In the genomic region with DNA sequence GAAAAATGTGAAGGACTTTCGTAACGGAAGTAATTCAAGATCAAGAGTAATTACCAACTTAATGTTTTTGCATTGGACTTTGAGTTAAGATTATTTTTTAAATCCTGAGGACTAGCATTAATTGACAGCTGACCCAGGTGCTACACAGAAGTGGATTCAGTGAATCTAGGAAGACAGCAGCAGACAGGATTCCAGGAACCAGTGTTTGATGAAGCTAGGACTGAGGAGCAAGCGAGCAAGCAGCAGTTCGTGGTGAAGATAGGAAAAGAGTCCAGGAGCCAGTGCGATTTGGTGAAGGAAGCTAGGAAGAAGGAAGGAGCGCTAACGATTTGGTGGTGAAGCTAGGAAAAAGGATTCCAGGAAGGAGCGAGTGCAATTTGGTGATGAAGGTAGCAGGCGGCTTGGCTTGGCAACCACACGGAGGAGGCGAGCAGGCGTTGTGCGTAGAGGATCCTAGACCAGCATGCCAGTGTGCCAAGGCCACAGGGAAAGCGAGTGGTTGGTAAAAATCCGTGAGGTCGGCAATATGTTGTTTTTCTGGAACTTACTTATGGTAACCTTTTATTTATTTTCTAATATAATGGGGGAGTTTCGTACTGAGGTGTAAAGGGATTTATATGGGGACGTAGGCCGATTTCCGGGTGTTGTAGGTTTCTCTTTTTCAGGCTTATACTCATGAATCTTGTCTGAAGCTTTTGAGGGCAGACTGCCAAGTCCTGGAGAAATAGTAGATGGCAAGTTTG, we compare ENCODE assay signal across 8 cellular contexts. TPM values are rescaled to one million over a fixed set of nuclear protein-coding genes. Genes with fewer than 3 reads are reported as not detected.
DNase-seq lines count a peak whose midpoint lies in the region; ATAC-seq and TF ChIP-seq lines count a peak whose summit lies in the region.

No MANE protein-coding gene starts in this region.

- ATAC-seq in omental fat pad (ENCODE audit: low FRiP score) = no peak
- ATAC-seq in GM21576 (IDR thresholded peaks at IDR 0.05; ENCODE audit: unreplicated experiment) = no peak
- ATAC-seq in GM19397 (IDR thresholded peaks at IDR 0.05; ENCODE audit: unreplicated experiment) = no peak

- TF ChIP-seq CTCF in BJ (IDR thresholded peaks at IDR 0.05; ENCODE audit: insufficient read depth, low read depth, low read length) = no peak
- TF ChIP-seq CTCF in SU-DHL-6 (IDR thresholded peaks at IDR 0.05; ENCODE audit: insufficient read depth, low read length, poor library complexity, severe bottlenecking) = no peak
- TF ChIP-seq CTCF in esophagus squamous epithelium (IDR thresholded peaks at IDR 0.05) = peak in 1 of 6 experiments; percentile 21
- TF ChIP-seq CTCF in omental fat pad (IDR thresholded peaks at IDR 0.05) = no peak

- H3K27ac ChIP-seq in SU-DHL-6 (ENCODE audit: low read depth, low read length) (peak overlapping the region; percentile 98), esophagus squamous epithelium (peak overlapping the region; percentile 95 to 100 (median 98))

- H3K4me1 ChIP-seq in esophagus squamous epithelium = peaks cover 15 to 44% (median 21%) of the 10 kb centered on the region in 3 donors

- CTCF ChIA-PET in BJ (lab: Yijun Ruan, JAX) = interaction anchor here (0.6 to 4.7 kb wide), 6 partner anchors 13 to 118 kb away, joined by 3 to 55 read pairs (median 10); partner anchors contain the start of gene SLC25A45

- H3K4me2 ChIP-seq in SU-DHL-6 (ENCODE audit: low read depth, low read length, poor library complexity, severe bottlenecking) = peak overlapping the region; percentile 86

- peaks cover 66% of the 10 kb centered on the region for H3K79me2 ChIP-seq in SU-DHL-6 (ENCODE audit: insufficient read depth, low read length)

- H3K9me3 ChIP-seq in SU-DHL-6 (ENCODE audit: insufficient read depth, low read length) (no peaks in the 10 kb centered on the region), esophagus squamous epithelium (no peaks in the 10 kb centered on the region)

- no peak overlapping the region for H2AFZ ChIP-seq in SU-DHL-6 (ENCODE audit: low read depth, low read length, severe bottlenecking)

- H3F3A ChIP-seq in SU-DHL-6 (ENCODE audit: insufficient read depth) = peaks cover 87% of the 10 kb centered on the region

- peak in 3 of 4 donors; percentile 13 to 68 (median 55) for TF ChIP-seq POLR2A in esophagus squamous epithelium (IDR thresholded peaks at IDR 0.05)

- intact Hi-C loops in esophagus squamous epithelium (cut with DNase I) = no loop called here

- H3K4me3 ChIP-seq in BJ (ENCODE audit: low read depth, low read length) (peak overlapping the region; percentile 76), SU-DHL-6 (ENCODE audit: insufficient read depth, low read length, poor library complexity, severe bottlenecking) (peak overlapping the region; percentile 77), esophagus squamous epithelium (peak overlapping the region; percentile 47 to 96 (median 76))

- no peaks in the 10 kb centered on the region for H3K9me2 ChIP-seq in SU-DHL-6 (replicated peaks; ENCODE audit: insufficient read depth, low read length)

- peaks cover 16% of the 10 kb centered on the region for H3K36me3 ChIP-seq in BJ (ENCODE audit: control insufficient read depth, insufficient read depth, low read length)
- H3K36me3 ChIP-seq in SU-DHL-6 (ENCODE audit: low read length) = peaks cover 65% of the 10 kb centered on the region
- H3K36me3 ChIP-seq in esophagus squamous epithelium = peaks cover 15 to 50% (median 39%) of the 10 kb centered on the region in 3 donors

- WGBS in esophagus squamous epithelium, 2 donors = 0% methylated on average over 20 of the region's 20 CpGs

- H3K9ac ChIP-seq in SU-DHL-6 (ENCODE audit: low read length) = peak overlapping the region; percentile 89

- DNase-seq in BJ (ENCODE audit: low read depth) (no peak), HS-27A (ENCODE audit: low read depth) (peak; percentile 43), esophagus squamous epithelium (lab: John Stamatoyannopoulos, UW) (no peak), omental fat pad (ENCODE audit: low spot score) (peak; percentile 21), cortex of kidney (lab: John Stamatoyannopoulos, UW) (no peak)

- H3K27me3 ChIP-seq in BJ (ENCODE audit: control insufficient read depth, insufficient read depth, low read length) (no peaks in the 10 kb centered on the region), SU-DHL-6 (ENCODE audit: low read length) (no peaks in the 10 kb centered on the region), esophagus squamous epithelium (no peaks in the 10 kb centered on the region)

- peaks cover 54% of the 10 kb centered on the region for H4K20me1 ChIP-seq in SU-DHL-6 (ENCODE audit: low read depth, low read length)

- POLR2A ChIA-PET in BJ (lab: Charles Lee) = interaction anchor here (0.6 to 8.3 kb wide), 19 partner anchors 7 to 1926 kb away, joined by 3 to 204 read pairs (median 8); partner anchors contain the start of genes NEAT1 and PCNX3

RNA-seq across cellular contexts. Expression of gene MALAT1, which starts 1.6 kb away (rescaled TPM):
- 924 and 1,611 TPM in 2 replicates for polyA plus RNA-seq in BJ (2011; rRNA removed)
- 12,707 and 21,303 TPM in 2 replicates for polyA minus RNA-seq in BJ (2011; rRNA and poly(A)+ RNA removed)
- total RNA-seq in esophagus squamous epithelium = over 10,000 TPM in 2 of 4 donors, 1,000 to 10,000 TPM in 2; 1,739 to 13,677 (median 9,435) TPM
- over 10,000 TPM; 11,614 to 21,764 (median 16,063) TPM for total RNA-seq in omental fat pad

RNA-seq across cellular contexts. Expression of gene SCYL1, which starts 24.4 kb away (rescaled TPM):
- 81.7 and 134 TPM in 2 replicates for polyA plus RNA-seq in BJ (2011; rRNA removed)
- 73.5 and 101 TPM in 2 replicates for polyA minus RNA-seq in BJ (2011; rRNA and poly(A)+ RNA removed)
- total RNA-seq in esophagus squamous epithelium (10 to 100 TPM; 40.6 to 63.3 (median 52.6) TPM), omental fat pad (100 to 1,000 TPM in 1 of 4 donors, 10 to 100 TPM in 3; 75.4 to 105 (median 88.8) TPM)

RNA-seq across cellular contexts. Expression of gene LTBP3, which starts 57.7 kb away (rescaled TPM):
- polyA plus RNA-seq in BJ (2011; rRNA removed) = 37.9 and 77.7 TPM in 2 replicates
- 33.3 and 56.6 TPM in 2 replicates for polyA minus RNA-seq in BJ (2011; rRNA and poly(A)+ RNA removed)
- total RNA-seq in esophagus squamous epithelium (10 to 100 TPM; 28.1 to 87.5 (median 54.0) TPM), omental fat pad (10 to 100 TPM; 67.3 to 84.8 (median 76.5) TPM)

Comparison
In these comparisons a context has a peak if more than half of its experiments do, and no peak if none do; other contexts are left out.
1. DNase-seq: peak in HS-27A (single experiment) and omental fat pad (single experiment); none in BJ (single experiment), esophagus squamous epithelium (single experiment) and cortex of kidney (single experiment).
2. Peak in every context shown above with its lines, with median percentiles within 50 percentile points of each other: H3K4me3 ChIP-seq.